Comparison of ENCODE assay signal across 9 cellular contexts in genomic region chr7:31488562-31489203, GRCh38. TPM values are rescaled to one million over a fixed set of nuclear protein-coding genes. Genes with fewer than 3 reads are reported as not detected.
DNase-seq lines count a peak whose midpoint lies in the region; ATAC-seq, FAIRE-seq and TF ChIP-seq lines count a peak whose summit lies in the region.
"Had no signal": no experiment of that assay in that cellular context is flagged by ENCODE, and none has a peak within 500 bp of the region (broad histone marks: within the 10 kb centered on the region; RNA-seq: fewer than 3 reads in every experiment).

No MANE protein-coding gene starts in this region.

- no peak overlapping the region for H2BK20ac ChIP-seq in IMR-90 (ENCODE audit: low read depth, low read length)

- no peak overlapping the region for H4K5ac ChIP-seq in IMR-90 (ENCODE audit: low read depth, low read length)

- TF ChIP-seq CTCF in A549 (IDR thresholded peaks at IDR 0.05) (peak; percentile 83), GM23338 (conservative IDR thresholded peaks at IDR 0.05; ENCODE audit: low read depth in 2 of 2) (peak; percentile 87 to 96), IMR-90 (conservative IDR thresholded peaks at IDR 0.05; ENCODE audit: low read depth, low read length) (peak; percentile 37; the same call in 1 of the 2 replicates), fibroblast of lung (conservative IDR thresholded peaks at IDR 0.05 in 1 of 2, IDR thresholded peaks at IDR 0.05 in 1 of 2; ENCODE audit: low read depth in 1 of 2, low read length in 2 of 2) (peak; percentile 6 to 55)

- H3K36me3 Mint-ChIP-seq in GM23338 (ENCODE audit: low read depth) = no peaks in the 10 kb centered on the region
- H3K36me3 Mint-ChIP-seq in naive thymus-derived CD8-positive, alpha-beta T cell = no peaks in the 10 kb centered on the region

- no peak overlapping the region for H4K91ac ChIP-seq in IMR-90 (ENCODE audit: insufficient read depth, low read depth, low read length)

- FAIRE-seq in A549 (lab: Jason Lieb, UNC) = no peak

- no peaks in the 10 kb centered on the region for H3F3A ChIP-seq in GM23338 (replicated peaks; ENCODE audit: low read depth)

- H2AFZ ChIP-seq in GM23338 = no peak overlapping the region
- H2AFZ ChIP-seq in IMR-90 (replicated peaks; ENCODE audit: low read length, poor library complexity) = no peak overlapping the region
- no peak overlapping the region for H2AFZ ChIP-seq in fibroblast of lung (ENCODE audit: low read length)

- H3K27me3 Mint-ChIP-seq in GM23338 (ENCODE audit: insufficient read depth, low read depth, poor library complexity) = peaks cover 7% of the 10 kb centered on the region
- H3K27me3 Mint-ChIP-seq in naive thymus-derived CD8-positive, alpha-beta T cell = peaks cover 0 to 8% (median 0%) of the 10 kb centered on the region in 5 donors

- BruUV-seq in IMR-90 (replicated peaks; lab: Mats Ljungman, UMichigan) = no TSS peak

- WGBS in A549 (ENCODE audit: missing lambda C conversion rate) = 21% methylated on average over 15 of the region's 15 CpGs
- 40% methylated on average over 4 of the region's 15 CpGs; no CpG with 5 or more reads in 1 of the 2 experiments for WGBS in IMR-90 (ENCODE audit: extremely low coverage in 2 of 2, insufficient read length in 1 of 2), 2 experiments

- H3K4me1 Mint-ChIP-seq in GM23338 = peaks cover 11% of the 10 kb centered on the region
- no peaks in the 10 kb centered on the region for H3K4me1 Mint-ChIP-seq in naive thymus-derived CD8-positive, alpha-beta T cell

- no peak overlapping the region for H2BK5ac ChIP-seq in IMR-90 (ENCODE audit: low read depth, low read length, poor library complexity, severe bottlenecking)

- H3K4me2 ChIP-seq in A549 = peak overlapping the region; percentile 25; the same call in 1 of the 3 replicates
- H3K4me2 ChIP-seq in GM23338 = no peak overlapping the region
- H3K4me2 ChIP-seq in IMR-90 (ENCODE audit: low read depth, low read length) = no peak overlapping the region
- H3K4me2 ChIP-seq in fibroblast of lung (ENCODE audit: extremely low read depth, insufficient read depth, low read length) = no peak overlapping the region

- intact Hi-C loops in IMR-90 (cut with micrococcal nuclease) = no loop called here

- H3K56ac ChIP-seq in IMR-90 (ENCODE audit: extremely low read depth, insufficient read depth, low read length) = no peak overlapping the region

- H3K4me1 ChIP-seq in A549 = no peaks in the 10 kb centered on the region
- H3K4me1 ChIP-seq in GM23338 (ENCODE audit: insufficient read depth) = peaks cover 8% of the 10 kb centered on the region
- H3K4me1 ChIP-seq in IMR-90 (ENCODE audit: control insufficient read depth, insufficient read depth, low read length) = no peaks in the 10 kb centered on the region
- no peaks in the 10 kb centered on the region for H3K4me1 ChIP-seq in fibroblast of lung (ENCODE audit: control insufficient read depth, extremely low read depth, insufficient read depth, low read length)

- H3K9me3 Mint-ChIP-seq in GM23338 = peaks cover 7% of the 10 kb centered on the region; the same call in 1 of the 3 replicates
- peaks cover 0 to 12% (median 0%) of the 10 kb centered on the region in 9 donors for H3K9me3 Mint-ChIP-seq in naive thymus-derived CD8-positive, alpha-beta T cell

- no peak overlapping the region for H3K9ac ChIP-seq in IMR-90 (ENCODE audit: low read depth, low read length)
- H3K9ac ChIP-seq in fibroblast of lung (ENCODE audit: insufficient read depth, low read length) = no peak overlapping the region

- peaks cover 13% of the 10 kb centered on the region for H3K9me2 ChIP-seq in GM23338 (ENCODE audit: insufficient read depth)

- H3K36me3 ChIP-seq in GM23338 (ENCODE audit: insufficient read depth) (0 out of 2 replicates have a peak, but pooled peaks cover 4% of the 10 kb centered on the region), IMR-90 (ENCODE audit: control insufficient read depth, insufficient read depth, low read length) (no peaks in the 10 kb centered on the region), fibroblast of lung (ENCODE audit: control insufficient read depth, insufficient read depth, low read length) (no peaks in the 10 kb centered on the region)

- POLR2A ChIA-PET in A549 (lab: Yijun Ruan, JAX) (no interaction called here), IMR-90 (lab: Charles Lee; ENCODE audit: unreplicated experiment) (no interaction called here)
- POLR2A ChIA-PET in naive thymus-derived CD8-positive, alpha-beta T cell (lab: Charles Lee) = no interaction called here

- no peak overlapping the region for H2BK15ac ChIP-seq in IMR-90 (ENCODE audit: low read depth, low read length)

- H3K79me2 ChIP-seq in GM23338 (replicated peaks; ENCODE audit: insufficient read depth) = no peaks in the 10 kb centered on the region
- H3K79me2 ChIP-seq in fibroblast of lung (ENCODE audit: control insufficient read depth, insufficient read depth, low read length) = no peaks in the 10 kb centered on the region

- no peaks in the 10 kb centered on the region for H3K9me3 ChIP-seq in A549
- H3K9me3 ChIP-seq in IMR-90 (ENCODE audit: control insufficient read depth, insufficient read depth, low read length) = no peaks in the 10 kb centered on the region
- no peaks in the 10 kb centered on the region for H3K9me3 ChIP-seq in fibroblast of lung (ENCODE audit: control insufficient read depth, insufficient read depth, low read depth, low read length)

- H3K79me1 ChIP-seq in IMR-90 (ENCODE audit: low read depth in 1 of 2, low read length in 2 of 2) = no peaks in the 10 kb centered on the region

- TF ChIP-seq POLR2A in A549 (IDR thresholded peaks at IDR 0.05; ENCODE audit: low read length) (no peak), IMR-90 (IDR thresholded peaks at IDR 0.05; ENCODE audit: low read depth, low read length) (no peak)

- TF ChIP-seq EP300 in A549 (IDR thresholded peaks at IDR 0.05) = no peak

- H3K4ac ChIP-seq in IMR-90 (ENCODE audit: low read depth, low read length) = no peak overlapping the region

- H3K27ac Mint-ChIP-seq in GM23338 = no peak overlapping the region
- H3K27ac Mint-ChIP-seq in naive thymus-derived CD8-positive, alpha-beta T cell = no peak overlapping the region

- TF ChIP-seq RAD21 in A549 (conservative IDR thresholded peaks at IDR 0.05 in 1 of 2, IDR thresholded peaks at IDR 0.05 in 1 of 2) (peak; percentile 89 to 92), IMR-90 (IDR thresholded peaks at IDR 0.05; ENCODE audit: low read length) (no peak; the same call in 1 of the 2 replicates)

- ATAC-seq in A549 (peak; percentile 98 to 100), GM23338 (peak; percentile 100), IMR-90 (ENCODE audit: low read depth) (no peak), SK-N-SH treated with all-trans-retinoic acid at 6 μM for 48 hours (peak; percentile 99)
- no peak for ATAC-seq in naive thymus-derived CD8-positive, alpha-beta T cell

- no peak overlapping the region for H3K18ac ChIP-seq in IMR-90 (ENCODE audit: low read depth, low read length)

- H4K20me1 ChIP-seq in GM23338 (replicated peaks; ENCODE audit: insufficient read depth) = no peaks in the 10 kb centered on the region
- no peaks in the 10 kb centered on the region for H4K20me1 ChIP-seq in IMR-90 (ENCODE audit: insufficient read depth, low read length)
- no peaks in the 10 kb centered on the region for H4K20me1 ChIP-seq in fibroblast of lung (ENCODE audit: control insufficient read depth, extremely low read depth, insufficient read depth, low read length)

- dilution Hi-C loops in IMR-90 (cut with HindIII; ENCODE audit: low sequenced_read_pairs, unreplicated experiment) = no loop called here

- no peak overlapping the region for H2BK120ac ChIP-seq in IMR-90 (ENCODE audit: low read depth, low read length)

- H3K27ac ChIP-seq in A549 (no peak overlapping the region), GM23338 (ENCODE audit: low read depth) (no peak overlapping the region), IMR-90 (ENCODE audit: insufficient read depth, low read length) (no peak overlapping the region), fibroblast of lung (ENCODE audit: insufficient read depth, low read length) (no peak overlapping the region)

- H3K14ac ChIP-seq in IMR-90 (replicated peaks; ENCODE audit: low read depth, low read length) = no peak overlapping the region

- no peak overlapping the region for H3K23ac ChIP-seq in IMR-90 (ENCODE audit: low read depth, low read length)

- in situ Hi-C loops in IMR-90 (cut with MboI; ENCODE audit: low sequenced_read_pairs) = no loop called here

- H4K8ac ChIP-seq in IMR-90 (ENCODE audit: low read depth in 2 of 2, low read length in 2 of 2) = no peak overlapping the region

- CTCF ChIA-PET in A549 (lab: Yijun Ruan, JAX) (interaction anchor here (0.6 to 10.1 kb wide), 33 partner anchors 10 to 383 kb away, joined by 3 to 128 read pairs (median 4); partner anchors contain the start of gene ITPRID1), IMR-90 (lab: Yijun Ruan, JAX) (no interaction called here)

- no peak overlapping the region for H3K4me3 ChIP-seq in A549
- no peak overlapping the region for H3K4me3 ChIP-seq in GM23338
- H3K4me3 ChIP-seq in IMR-90 (ENCODE audit: insufficient read depth, low read depth, low read length) = no peak overlapping the region
- no peak overlapping the region for H3K4me3 ChIP-seq in fibroblast of lung (replicated peaks in 1 of 4; ENCODE audit: control extremely low read depth in 1 of 4, insufficient read depth in 1 of 4, low read depth in 3 of 4, low read length in 4 of 4)

- no peak overlapping the region for H3K4me3 Mint-ChIP-seq in GM23338
- H3K4me3 Mint-ChIP-seq in naive thymus-derived CD8-positive, alpha-beta T cell = no peak overlapping the region

- H2AK5ac ChIP-seq in IMR-90 (ENCODE audit: low read depth, low read length) = no peak overlapping the region

- DNase-seq in A549 (ENCODE audit: low read depth in 1 of 2, low spot score in 1 of 2) (peak; percentile 65 to 69), GM03348 (ENCODE audit: low spot score) (peak; percentile 63), GM23338 (ENCODE audit: low spot score) (peak; percentile 87), IMR-90 (no peak), fibroblast of lung (ENCODE audit: low read depth in 2 of 2) (peak; percentile 20 to 78), pons (ENCODE audit: low spot score) (peak; percentile 32)
- DNase-seq in naive thymus-derived CD8-positive, alpha-beta T cell = no peak

- no peaks in the 10 kb centered on the region for H3K27me3 ChIP-seq in GM23338 (ENCODE audit: insufficient read depth)
- no peaks in the 10 kb centered on the region for H3K27me3 ChIP-seq in IMR-90 (ENCODE audit: control insufficient read depth, insufficient read depth, low read length)
- H3K27me3 ChIP-seq in fibroblast of lung (ENCODE audit: control insufficient read depth, insufficient read depth, low read length) = no peaks in the 10 kb centered on the region

- H3K9me1 ChIP-seq in IMR-90 (ENCODE audit: insufficient read depth, low read length) = no peaks in the 10 kb centered on the region

- no peak overlapping the region for H2AK9ac ChIP-seq in IMR-90 (replicated peaks; ENCODE audit: low read depth, low read length, poor library complexity)

RNA-seq across cellular contexts. Expression of gene ITPRID1, which starts 25.2 kb away (rescaled TPM):
- polyA plus RNA-seq in A549 (2011; rRNA removed) = not detected in 2 replicates
- not detected in 2 replicates for polyA plus RNA-seq in A549 (2012; cell fraction: cytosol; rRNA removed)
- polyA plus RNA-seq in A549 (2012; cell fraction: nucleus; rRNA removed) = not detected in 2 replicates
- not detected in 3 replicates for polyA plus RNA-seq in A549 (2017; fragmentation: RNase III; extraction: RNeasy Plus Mini Kit Qiagen cat#74134 plus additional on column Dnase treatment)
- polyA minus RNA-seq in A549 (2011; rRNA and poly(A)+ RNA removed) = not detected in 2 replicates
- 0.27 and 0.45 TPM in 2 replicates for total RNA-seq in GM23338 (2014; rRNA removed; shearing (Covaris generic))
- 0.05 TPM in 1 of 2 replicates, not detected in the other for polyA plus RNA-seq in GM23338 (2016; fragmentation: Nextera tagmentation; extraction: Ambion mirVana)
- total RNA-seq in IMR-90 (2012; rRNA removed) = not detected in 2 replicates
- not detected in 2 replicates for polyA plus RNA-seq in IMR-90 (2012; rRNA removed)
- not detected in 2 replicates for polyA plus RNA-seq in IMR-90 (2012; cell fraction: cytosol; rRNA removed)
- not detected in 2 replicates for polyA plus RNA-seq in IMR-90 (2012; cell fraction: nucleus; rRNA removed; ENCODE audit: low replicate concordance)
- not detected in 2 replicates for total RNA-seq in fibroblast of lung
- not detected in 2 replicates for polyA plus RNA-seq in fibroblast of lung
- not detected in 2 replicates for polyA plus RNA-seq in fibroblast of lung (2012)
- not detected in 2 replicates for polyA minus RNA-seq in fibroblast of lung (ENCODE audit: low replicate concordance)
- total RNA-seq in naive thymus-derived CD8-positive, alpha-beta T cell = not detected
- not detected for polyA plus RNA-seq in naive thymus-derived CD8-positive, alpha-beta T cell
- total RNA-seq: LHCN-M2 had no signal

Comparison
In these comparisons a context has a peak if more than half of its experiments do, and no peak if none do; other contexts are left out.
1. ATAC-seq: peak in A549 (2 of 2), GM23338 (single experiment) and SK-N-SH treated with all-trans-retinoic acid at 6 μM for 48 hours (single experiment); none in IMR-90 (single experiment) and naive thymus-derived CD8-positive, alpha-beta T cell (0 of 2).
2. DNase-seq: peak in A549 (2 of 2), GM03348 (single experiment), GM23338 (single experiment), fibroblast of lung (2 of 2) and pons (single experiment); none in IMR-90 (single experiment) and naive thymus-derived CD8-positive, alpha-beta T cell (0 of 10).
3. CTCF ChIP-seq: peak in every context shown above with its lines; median percentile 92 in GM23338; 83 in A549; 37 in IMR-90; 30 in fibroblast of lung.